8 cellular contexts compared by ENCODE assay signal in the genomic region with DNA sequence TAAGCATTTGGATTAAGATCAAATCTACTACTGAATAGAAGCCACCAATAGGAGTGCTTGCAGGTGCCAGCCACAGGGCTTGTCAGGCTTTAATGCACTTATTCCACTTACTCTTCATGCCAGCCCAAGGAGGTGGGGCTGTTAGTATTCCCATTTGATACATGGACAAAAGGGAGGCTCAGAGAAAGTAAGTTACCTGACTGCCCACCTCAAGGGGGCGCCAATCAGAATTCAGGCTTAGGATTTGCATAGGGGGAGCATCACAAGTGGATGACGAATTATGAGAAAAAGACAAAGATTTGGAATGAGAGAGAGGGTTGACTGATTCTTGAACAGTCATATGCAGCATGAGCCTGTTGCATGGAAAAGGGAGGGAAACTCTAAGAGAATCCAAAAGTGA.
DNase-seq lines count a peak whose midpoint lies in the region; ATAC-seq, FAIRE-seq and TF ChIP-seq lines count a peak whose summit lies in the region.

No MANE protein-coding gene starts in this region.

- H3K36me3 ChIP-seq in DOHH2 (ENCODE audit: control insufficient read depth, low read length) = no peaks in the 10 kb centered on the region

- H3K36me3 Mint-ChIP-seq in activated T-cell treated with anti-CD3 and anti-CD28 coated beads, Interleukin-2, amount 50 U/mL, for 72 hours (ENCODE audit: insufficient read depth in 2 of 2) = no peaks in the 10 kb centered on the region
- H3K36me3 Mint-ChIP-seq in neural crest cell (ENCODE audit: low read depth) (no peaks in the 10 kb centered on the region), mesothelial cell of epicardium (no peaks in the 10 kb centered on the region)

- H3F3A ChIP-seq in DOHH2 (ENCODE audit: control insufficient read depth, insufficient read depth) = no peaks in the 10 kb centered on the region

- H3K27me3 Mint-ChIP-seq in activated T-cell treated with anti-CD3 and anti-CD28 coated beads, Interleukin-2, amount 50 U/mL, for 72 hours (ENCODE audit: low read depth) = peaks cover 8% of the 10 kb centered on the region
- H3K27me3 Mint-ChIP-seq in neural crest cell (ENCODE audit: low read depth) (peaks cover 2% of the 10 kb centered on the region), mesothelial cell of epicardium (ENCODE audit: low read depth) (peaks cover 39% of the 10 kb centered on the region)

- H3K79me2 ChIP-seq in DOHH2 (ENCODE audit: control insufficient read depth, low read length) = no peaks in the 10 kb centered on the region

- H3K4me1 Mint-ChIP-seq in activated T-cell treated with anti-CD3 and anti-CD28 coated beads, Interleukin-2, amount 50 U/mL, for 72 hours (ENCODE audit: low read depth) = no peaks in the 10 kb centered on the region
- H3K4me1 Mint-ChIP-seq in neural crest cell (no peaks in the 10 kb centered on the region), mesothelial cell of epicardium (no peaks in the 10 kb centered on the region)

- no peaks in the 10 kb centered on the region for H3K4me1 ChIP-seq in DOHH2 (ENCODE audit: control insufficient read depth, low read length)

- TF ChIP-seq CTCF in DOHH2 (IDR thresholded peaks at IDR 0.05; ENCODE audit: low read depth, low read length, poor library complexity, severe bottlenecking) (peak; percentile 72), neural crest cell (conservative IDR thresholded peaks at IDR 0.05) (peak; percentile 48), mesothelial cell of epicardium (IDR thresholded peaks at IDR 0.05; ENCODE audit: unreplicated experiment) (no peak)

- no peaks in the 10 kb centered on the region for H3K27me3 ChIP-seq in DOHH2 (ENCODE audit: control insufficient read depth, low read length)

- H3K9me2 ChIP-seq in DOHH2 (replicated peaks; ENCODE audit: control insufficient read depth, low read length) = no peaks in the 10 kb centered on the region

- 0 out of 2 replicates have a peak, but pooled peaks cover 7% of the 10 kb centered on the region for H3K9me3 ChIP-seq in DOHH2 (ENCODE audit: control insufficient read depth, insufficient read depth, low read length)

- ATAC-seq in activated T-cell treated with anti-CD3 and anti-CD28 coated beads, Interleukin-2, amount 50 U/mL, for 72 hours (replicated peaks in 1 of 2) = peak in 1 of 2 donors; percentile 50
- no peak for ATAC-seq in HG03342 (IDR thresholded peaks at IDR 0.05; ENCODE audit: unreplicated experiment)

- H3K4me2 ChIP-seq in DOHH2 (ENCODE audit: low read length) = no peak overlapping the region

- H3K27ac Mint-ChIP-seq in activated T-cell treated with anti-CD3 and anti-CD28 coated beads, Interleukin-2, amount 50 U/mL, for 72 hours = no peak overlapping the region
- H3K27ac Mint-ChIP-seq in neural crest cell (ENCODE audit: unreplicated experiment) (no peak overlapping the region), mesothelial cell of epicardium (no peak overlapping the region)

- H3K4me3 Mint-ChIP-seq in activated T-cell treated with anti-CD3 and anti-CD28 coated beads, Interleukin-2, amount 50 U/mL, for 72 hours = no peak overlapping the region
- H3K4me3 Mint-ChIP-seq in neural crest cell = no peak overlapping the region
- H3K4me3 Mint-ChIP-seq in mesothelial cell of epicardium = no peak overlapping the region

- H3K9me3 Mint-ChIP-seq in activated T-cell treated with anti-CD3 and anti-CD28 coated beads, Interleukin-2, amount 50 U/mL, for 72 hours = peaks cover 3% of the 10 kb centered on the region in 2 donors
- H3K9me3 Mint-ChIP-seq in neural crest cell (no peaks in the 10 kb centered on the region), mesothelial cell of epicardium (no peaks in the 10 kb centered on the region)

- FAIRE-seq in H54 (lab: Jason Lieb, UNC) = no peak

- DNase-seq in HK-2 (ENCODE audit: unreplicated experiment) = peak; percentile 7
- DNase-seq in activated T-cell treated with anti-CD3 and anti-CD28 coated beads, Interleukin-2, amount 50 U/mL, for 72 hours = peak; percentile 25 to 28
- DNase-seq in neural crest cell (ENCODE audit: low read depth, low spot score) = no peak
- no peak for DNase-seq in posterior vena cava (ENCODE audit: low spot score)
- DNase-seq in H54 (ENCODE audit: insufficient read length, low spot score) = no peak
- DNase-seq in mesothelial cell of epicardium (ENCODE audit: low spot score in 2 of 2, unreplicated experiment in 2 of 2) = no peak

- no peaks in the 10 kb centered on the region for H4K20me1 ChIP-seq in DOHH2 (ENCODE audit: control insufficient read depth, insufficient read depth, low read depth, low read length)

- intact Hi-C loops in posterior vena cava (cut with DNase I) = no loop called here

- H3K27ac ChIP-seq in DOHH2 (ENCODE audit: low read depth, low read length) = no peak overlapping the region

- no peak overlapping the region for H3K4me3 ChIP-seq in DOHH2 (ENCODE audit: low read length)

- no peak for TF ChIP-seq POLR2A in H54 (IDR thresholded peaks at IDR 0.05; ENCODE audit: low read depth, low read length)

Comparison
In these comparisons a context has a peak if more than half of its experiments do, and no peak if none do; other contexts are left out.
1. DNase-seq: peak in HK-2 (single experiment) and activated T-cell treated with anti-CD3 and anti-CD28 coated beads, Interleukin-2, amount 50 U/mL, for 72 hours (2 of 2); none in neural crest cell (single experiment), posterior vena cava (single experiment), H54 (single experiment) and mesothelial cell of epicardium (0 of 2).